In genomic region chr9:13330396-13331004, GRCh38 we compare ENCODE assay signal across 18 cellular contexts. TPM values are rescaled to one million over a fixed set of nuclear protein-coding genes. Genes with fewer than 3 reads are reported as not detected.
DNase-seq lines count a peak whose midpoint lies in the region; ATAC-seq and TF ChIP-seq lines count a peak whose summit lies in the region.
"Had no signal": no experiment of that assay in that cellular context is flagged by ENCODE, and none has a peak within 500 bp of the region (broad histone marks: within the 10 kb centered on the region; RNA-seq: fewer than 3 reads in every experiment).

No MANE protein-coding gene starts in this region.

- H2BK120ac ChIP-seq in H9 (ENCODE audit: low read depth, low read length, poor library complexity, severe bottlenecking) (no peak overlapping the region), neuronal stem cell (ENCODE audit: low read depth, low read length) (no peak overlapping the region)

- H2BK5ac ChIP-seq in H9 (ENCODE audit: insufficient read length, low read length) = no peak overlapping the region
- no peak overlapping the region for H2BK5ac ChIP-seq in neuronal stem cell (ENCODE audit: low read length)

- no peak overlapping the region for H3K4me3 ChIP-seq in heart right ventricle
- no peak overlapping the region for H3K4me3 ChIP-seq in neuronal stem cell (ENCODE audit: low read length in 2 of 2)
- no peak overlapping the region for H3K4me3 ChIP-seq in CD8-positive, alpha-beta T cell (ENCODE audit: low read depth, low read length)
- H3K4me3 ChIP-seq in hepatocyte = no peak overlapping the region
- H3K4me3 ChIP-seq: upper lobe of left lung had no signal

- H3K18ac ChIP-seq in H9 (ENCODE audit: insufficient read length, low read depth, low read length) (no peak overlapping the region), neuronal stem cell (ENCODE audit: low read length) (peak overlapping the region; percentile 7)

- H3K27me3 ChIP-seq in H9 (ENCODE audit: insufficient read depth, low read length) = no peaks in the 10 kb centered on the region
- no peaks in the 10 kb centered on the region for H3K27me3 ChIP-seq in heart right ventricle
- H3K27me3 ChIP-seq in neuronal stem cell (ENCODE audit: control insufficient read depth in 3 of 3, insufficient read depth in 3 of 3, low read depth in 1 of 3, low read length in 3 of 3) = no peaks in the 10 kb centered on the region
- H3K27me3 ChIP-seq in CD8-positive, alpha-beta T cell (ENCODE audit: insufficient read depth, low read length) = no peaks in the 10 kb centered on the region
- no peaks in the 10 kb centered on the region for H3K27me3 ChIP-seq in hepatocyte
- H3K27me3 ChIP-seq: upper lobe of left lung had no signal

- H3T11ph ChIP-seq in H9 (ENCODE audit: low read length) = no peak overlapping the region

- DNase-seq in H9 (no peak), astrocyte of the hippocampus (ENCODE audit: low read depth, low spot score) (peak; percentile 39), heart right ventricle (peak; percentile 41 to 58), neuronal stem cell (ENCODE audit: low spot score) (no peak), hepatocyte (ENCODE audit: low spot score) (no peak), osteocyte (ENCODE audit: extremely low spot score, unreplicated experiment) (no peak)
- DNase-seq in activated CD4-positive, CD25-positive, alpha-beta regulatory T cell (lab: John Stamatoyannopoulos, UW) = no peak
- DNase-seq in CD8-positive, alpha-beta T cell = no peak
- DNase-seq: activated CD4-positive, alpha-beta memory T cell treated with anti-CD3 and anti-CD28 coated beads, Interleukin-2, amount 10 ng/mL, durations not matched to agents 7 days and 5 days; activated naive CD8-positive, alpha-beta T cell treated with anti-CD3 and anti-CD28 coated beads, Interleukin-2, amount 50 U/mL, for 24 hours; activated T-cell treated with anti-CD3 and anti-CD28 coated beads, Interleukin-2, amount 50 U/mL, for 72 hours; GOT3; hippocampal formation; MV-4-11; NCI-H2171 treated with DMSO at 0.1 percent for 48 hours; SHP77 treated with DMSO at 0.1 percent for 48 hours; upper lobe of left lung had no signal

- H3K23me2 ChIP-seq in H9 (ENCODE audit: insufficient read length, low read depth, low read length, poor library complexity, severe bottlenecking) = no peaks in the 10 kb centered on the region

- peak overlapping the region; percentile 48 for H2AFZ ChIP-seq in H9 (ENCODE audit: low read length)
- H2AFZ ChIP-seq in neuronal stem cell (ENCODE audit: low read length) = no peak overlapping the region
- H2AFZ ChIP-seq in hepatocyte = no peak overlapping the region

- H3K36me3 Mint-ChIP-seq in H9 (ENCODE audit: insufficient read depth in 1 of 3, low read depth in 3 of 3) = no peaks in the 10 kb centered on the region
- no peaks in the 10 kb centered on the region for H3K36me3 Mint-ChIP-seq in CD8-positive, alpha-beta T cell
- H3K36me3 Mint-ChIP-seq in osteocyte (ENCODE audit: unreplicated experiment) = no peaks in the 10 kb centered on the region
- H3K36me3 Mint-ChIP-seq: stimulated activated effector memory CD8-positive, alpha-beta T cell treated with anti-CD3 and anti-CD28 coated beads, Interleukin-12 subunit alpha, Interleukin-12 subunit beta, amount 100 ng/mL, for 72 hours had no signal

- H4K20me1 ChIP-seq in H9 (ENCODE audit: control insufficient read depth, insufficient read depth, insufficient read length) (no peaks in the 10 kb centered on the region), hepatocyte (ENCODE audit: insufficient read depth, poor library complexity, severe bottlenecking) (no peaks in the 10 kb centered on the region)

- H3K56ac ChIP-seq in H9 (ENCODE audit: insufficient read length, low read depth, low read length) = no peak overlapping the region

- no peaks in the 10 kb centered on the region for H3K9me2 ChIP-seq in hepatocyte (replicated peaks; ENCODE audit: insufficient read depth)

- H3K9me3 Mint-ChIP-seq in H9 (no peaks in the 10 kb centered on the region), osteocyte (ENCODE audit: unreplicated experiment) (no peaks in the 10 kb centered on the region)
- H3K9me3 Mint-ChIP-seq in CD8-positive, alpha-beta T cell = peaks cover 2% of the 10 kb centered on the region
- H3K9me3 Mint-ChIP-seq: activated CD4-positive, alpha-beta memory T cell treated with anti-CD3 and anti-CD28 coated beads, Interleukin-2, amount 10 ng/mL, durations not matched to agents 7 days and 5 days; activated naive CD8-positive, alpha-beta T cell treated with anti-CD3 and anti-CD28 coated beads, Interleukin-2, amount 50 U/mL, for 24 hours had no signal

- H4K8ac ChIP-seq in H9 (replicated peaks; ENCODE audit: insufficient read length, low read depth, low read length) = no peak overlapping the region
- no peak overlapping the region for H4K8ac ChIP-seq in neuronal stem cell (ENCODE audit: low read depth, low read length)

- H4K91ac ChIP-seq in H9 (ENCODE audit: insufficient read length, low read depth, low read length) (no peak overlapping the region), neuronal stem cell (ENCODE audit: low read depth, low read length, poor library complexity) (no peak overlapping the region)

- no peak overlapping the region for H3K23ac ChIP-seq in H9 (ENCODE audit: insufficient read length, low read depth, low read length)
- no peak overlapping the region for H3K23ac ChIP-seq in neuronal stem cell (ENCODE audit: low read depth, low read length, poor library complexity)

- H2BK12ac ChIP-seq in H9 (ENCODE audit: insufficient read length, low read depth, low read length) (no peak overlapping the region), neuronal stem cell (ENCODE audit: low read length) (no peak overlapping the region)

- intact Hi-C loops in heart right ventricle (cut with DNase I) = loop anchor here in 1 of 10 donors (10.0 kb wide), 1 partner anchor 46 kb away; no protein-coding TSS in a partner anchor
- intact Hi-C loops in CD8-positive, alpha-beta T cell (cut with DNase I, micrococcal nuclease) = no loop called here

- H3K14ac ChIP-seq in H9 (ENCODE audit: insufficient read depth, low read length) (no peak overlapping the region), neuronal stem cell (ENCODE audit: low read length) (no peak overlapping the region)

- H2BK15ac ChIP-seq in H9 (ENCODE audit: low read depth, low read length) = no peak overlapping the region
- H2BK15ac ChIP-seq in neuronal stem cell (ENCODE audit: low read length) = no peak overlapping the region

- H3K4ac ChIP-seq in H9 (ENCODE audit: low read depth, low read length) (no peak overlapping the region), neuronal stem cell (ENCODE audit: low read length) (no peak overlapping the region)

- CTCF ChIA-PET in CD8-positive, alpha-beta T cell (lab: Charles Lee) = no interaction called here

- POLR2A ChIA-PET in CD8-positive, alpha-beta T cell (lab: Charles Lee) = no interaction called here

- H4K5ac ChIP-seq in H9 (ENCODE audit: insufficient read length, low read depth, low read length) = no peak overlapping the region

- no peaks in the 10 kb centered on the region for H3K4me1 ChIP-seq in H9 (ENCODE audit: insufficient read depth, low read length)
- peaks cover 0 to 33% (median 13%) of the 10 kb centered on the region in 9 donors for H3K4me1 ChIP-seq in heart right ventricle
- peaks cover 0 to 2% of the 10 kb centered on the region in 2 donors for H3K4me1 ChIP-seq in neuronal stem cell (ENCODE audit: control insufficient read depth in 2 of 2, insufficient read depth in 1 of 2, low read depth in 1 of 2, low read length in 2 of 2)
- H3K4me1 ChIP-seq in CD8-positive, alpha-beta T cell (ENCODE audit: insufficient read depth, low read length) = no peaks in the 10 kb centered on the region
- H3K4me1 ChIP-seq in hepatocyte (ENCODE audit: insufficient read depth) = no peaks in the 10 kb centered on the region
- H3K4me1 ChIP-seq: upper lobe of left lung had no signal

- H3K4me1 Mint-ChIP-seq in H9 = 0 out of 4 replicates have a peak, but pooled peaks cover 0 to 2% of the 10 kb centered on the region in 2 experiments
- no peaks in the 10 kb centered on the region for H3K4me1 Mint-ChIP-seq in CD8-positive, alpha-beta T cell (ENCODE audit: low read depth)
- H3K4me1 Mint-ChIP-seq in osteocyte (ENCODE audit: unreplicated experiment) = no peaks in the 10 kb centered on the region
- H3K4me1 Mint-ChIP-seq: activated CD4-positive, alpha-beta memory T cell treated with anti-CD3 and anti-CD28 coated beads, Interleukin-2, amount 10 ng/mL, durations not matched to agents 7 days and 5 days; activated naive CD8-positive, alpha-beta T cell treated with anti-CD3 and anti-CD28 coated beads, Interleukin-2, amount 50 U/mL, for 24 hours; stimulated activated effector memory CD8-positive, alpha-beta T cell treated with anti-CD3 and anti-CD28 coated beads, Interleukin-12 subunit alpha, Interleukin-12 subunit beta, amount 100 ng/mL, for 72 hours had no signal

- H3K36me3 ChIP-seq in heart right ventricle = no peaks in the 10 kb centered on the region
- no peaks in the 10 kb centered on the region for H3K36me3 ChIP-seq in neuronal stem cell (replicated peaks in 1 of 2; ENCODE audit: control insufficient read depth in 2 of 2, insufficient read depth in 2 of 2, low read length in 2 of 2)
- H3K36me3 ChIP-seq in CD8-positive, alpha-beta T cell (ENCODE audit: insufficient read depth, low read length) = no peaks in the 10 kb centered on the region
- no peaks in the 10 kb centered on the region for H3K36me3 ChIP-seq in hepatocyte (replicated peaks; ENCODE audit: insufficient read depth, low read depth)
- H3K36me3 ChIP-seq: upper lobe of left lung had no signal

- H2BK20ac ChIP-seq in H9 (ENCODE audit: low read depth, low read length, poor library complexity, severe bottlenecking) = no peak overlapping the region

- TF ChIP-seq CTCF in H9 (conservative IDR thresholded peaks at IDR 0.05) = no peak
- TF ChIP-seq CTCF in heart right ventricle (IDR thresholded peaks at IDR 0.05) = no peak
- TF ChIP-seq CTCF in CD8-positive, alpha-beta T cell (IDR thresholded peaks at IDR 0.05) = no peak
- TF ChIP-seq CTCF in hepatocyte (IDR thresholded peaks at IDR 0.05; ENCODE audit: poor library complexity) = no peak
- TF ChIP-seq CTCF in osteocyte (IDR thresholded peaks at IDR 0.05) = no peak

- H3K79me2 ChIP-seq in H9 (ENCODE audit: insufficient read depth, low read length) (no peaks in the 10 kb centered on the region), hepatocyte (no peaks in the 10 kb centered on the region)

- WGBS in H9 (ENCODE audit: extremely low coverage, insufficient read length, low lambda C conversion rate) = no CpG with 5 or more reads among the region's 1 CpG
- WGBS in heart right ventricle, 2 donors = 9 to 14% methylated on average over 1 of the region's 1 CpG
- no CpG with 5 or more reads among the region's 1 CpG for WGBS in neuronal stem cell (ENCODE audit: extremely low coverage in 2 of 2, insufficient read length in 2 of 2, insufficient replicate concordance in 1 of 2), 2 donors
- WGBS in hepatocyte (ENCODE audit: low lambda C conversion rate, missing lambda C conversion rate) = 92% methylated on average over 1 of the region's 1 CpG

- H2AK5ac ChIP-seq in H9 (ENCODE audit: insufficient read length, low read length) (no peak overlapping the region), neuronal stem cell (ENCODE audit: low read depth, low read length) (no peak overlapping the region)

- ATAC-seq in heart right ventricle = peak; percentile 85 to 99 (median 96)
- no peak for ATAC-seq in CD8-positive, alpha-beta T cell
- ATAC-seq: activated naive CD8-positive, alpha-beta T cell treated with anti-CD3 and anti-CD28 coated beads, Interleukin-2, amount 50 U/mL, for 24 hours; activated T-cell treated with anti-CD3 and anti-CD28 coated beads, Interleukin-2, amount 50 U/mL, for 72 hours; stimulated activated effector memory CD8-positive, alpha-beta T cell treated with anti-CD3 and anti-CD28 coated beads, Interleukin-12 subunit alpha, Interleukin-12 subunit beta, amount 100 ng/mL, for 72 hours had no signal

- H3K27ac Mint-ChIP-seq in H9 = peak overlapping the region in 1 of 3 experiments; percentile 27; a peak in 1 of 7 replicates
- H3K27ac Mint-ChIP-seq in CD8-positive, alpha-beta T cell = no peak overlapping the region
- no peak overlapping the region for H3K27ac Mint-ChIP-seq in osteocyte (ENCODE audit: unreplicated experiment)
- H3K27ac Mint-ChIP-seq: activated CD4-positive, alpha-beta memory T cell treated with anti-CD3 and anti-CD28 coated beads, Interleukin-2, amount 10 ng/mL, durations not matched to agents 7 days and 5 days; activated naive CD8-positive, alpha-beta T cell treated with anti-CD3 and anti-CD28 coated beads, Interleukin-2, amount 50 U/mL, for 24 hours; activated T-cell treated with anti-CD3 and anti-CD28 coated beads, Interleukin-2, amount 50 U/mL, for 72 hours; stimulated activated effector memory CD8-positive, alpha-beta T cell treated with anti-CD3 and anti-CD28 coated beads, Interleukin-12 subunit alpha, Interleukin-12 subunit beta, amount 100 ng/mL, for 72 hours had no signal

- no peak overlapping the region for H3K9ac ChIP-seq in H9 (ENCODE audit: extremely low read depth, insufficient read length, low read length)
- no peak overlapping the region for H3K9ac ChIP-seq in neuronal stem cell (ENCODE audit: low read depth, low read length, poor library complexity)

- H3K4me3 Mint-ChIP-seq in H9 = no peak overlapping the region
- H3K4me3 Mint-ChIP-seq in CD8-positive, alpha-beta T cell = no peak overlapping the region
- no peak overlapping the region for H3K4me3 Mint-ChIP-seq in osteocyte (ENCODE audit: unreplicated experiment)
- H3K4me3 Mint-ChIP-seq: activated CD4-positive, alpha-beta memory T cell treated with anti-CD3 and anti-CD28 coated beads, Interleukin-2, amount 10 ng/mL, durations not matched to agents 7 days and 5 days; activated naive CD8-positive, alpha-beta T cell treated with anti-CD3 and anti-CD28 coated beads, Interleukin-2, amount 50 U/mL, for 24 hours; activated T-cell treated with anti-CD3 and anti-CD28 coated beads, Interleukin-2, amount 50 U/mL, for 72 hours; stimulated activated effector memory CD8-positive, alpha-beta T cell treated with anti-CD3 and anti-CD28 coated beads, Interleukin-12 subunit alpha, Interleukin-12 subunit beta, amount 100 ng/mL, for 72 hours had no signal

- H3K27me3 Mint-ChIP-seq in H9 (ENCODE audit: low read depth) = no peaks in the 10 kb centered on the region
- H3K27me3 Mint-ChIP-seq in CD8-positive, alpha-beta T cell (ENCODE audit: low read depth) = no peaks in the 10 kb centered on the region
- no peaks in the 10 kb centered on the region for H3K27me3 Mint-ChIP-seq in osteocyte (ENCODE audit: unreplicated experiment)
- H3K27me3 Mint-ChIP-seq: activated CD4-positive, alpha-beta memory T cell treated with anti-CD3 and anti-CD28 coated beads, Interleukin-2, amount 10 ng/mL, durations not matched to agents 7 days and 5 days; activated naive CD8-positive, alpha-beta T cell treated with anti-CD3 and anti-CD28 coated beads, Interleukin-2, amount 50 U/mL, for 24 hours had no signal

- no peak overlapping the region for H3K4me2 ChIP-seq in H9 (ENCODE audit: insufficient read depth, insufficient read length, low read length)
- no peak overlapping the region for H3K4me2 ChIP-seq in neuronal stem cell (ENCODE audit: insufficient read depth, low read length, poor library complexity, severe bottlenecking)
- no peak overlapping the region for H3K4me2 ChIP-seq in hepatocyte

- H3K79me1 ChIP-seq in H9 (ENCODE audit: insufficient read depth, low read depth, low read length, poor library complexity, severe bottlenecking) (no peaks in the 10 kb centered on the region), neuronal stem cell (ENCODE audit: low read depth, low read length) (no peaks in the 10 kb centered on the region)

- no peaks in the 10 kb centered on the region for H3K9me3 ChIP-seq in H9 (ENCODE audit: control insufficient read depth, low read depth, low read length)
- H3K9me3 ChIP-seq in heart right ventricle = no peaks in the 10 kb centered on the region
- H3K9me3 ChIP-seq in neuronal stem cell (replicated peaks in 1 of 2; ENCODE audit: control insufficient read depth in 2 of 2, insufficient read depth in 1 of 2, low read depth in 1 of 2, low read length in 2 of 2) = no peaks in the 10 kb centered on the region
- no peaks in the 10 kb centered on the region for H3K9me3 ChIP-seq in CD8-positive, alpha-beta T cell (ENCODE audit: low read length)
- H3K9me3 ChIP-seq in hepatocyte (ENCODE audit: low read depth) = no peaks in the 10 kb centered on the region
- H3K9me3 ChIP-seq: upper lobe of left lung had no signal

- no peak overlapping the region for H3K27ac ChIP-seq in H9 (ENCODE audit: insufficient read length, low read depth, low read length)
- H3K27ac ChIP-seq in heart right ventricle = peak overlapping the region in 6 of 10 donors; percentile 11 to 60 (median 30)
- no peak overlapping the region for H3K27ac ChIP-seq in neuronal stem cell (replicated peaks; ENCODE audit: low read length)
- H3K27ac ChIP-seq in CD8-positive, alpha-beta T cell (ENCODE audit: low read depth, low read length) = no peak overlapping the region
- no peak overlapping the region for H3K27ac ChIP-seq in hepatocyte
- H3K27ac ChIP-seq: upper lobe of left lung had no signal

RNA-seq across cellular contexts. Expression of gene MPDZ, which starts 51.0 kb away (rescaled TPM):
- total RNA-seq in H9 (2021) (46.7 and 46.9 TPM in 2 replicates), heart right ventricle (100 to 1,000 TPM in 2 of 10 donors, 10 to 100 TPM in 8; 59.0 to 100 (median 84.1) TPM), hepatocyte (43.3 and 45.5 TPM in 2 replicates), osteocyte (51.9 and 56.1 TPM in 2 replicates)
- polyA plus RNA-seq in heart right ventricle (10 to 100 TPM; 28.0 to 32.6 TPM), hepatocyte (16.7 and 19.3 TPM in 2 replicates)
- polyA plus RNA-seq in neuronal stem cell (2013, experiment 1 of 2) = 33.7 TPM
- 36.0 TPM for polyA plus RNA-seq in neuronal stem cell (2013, experiment 2 of 2)
- total RNA-seq in CD8-positive, alpha-beta T cell = not detected
- total RNA-seq: activated CD4-positive, alpha-beta memory T cell treated with anti-CD3 and anti-CD28 coated beads, Interleukin-2, amount 10 ng/mL, durations not matched to agents 7 days and 5 days; activated T-cell treated with anti-CD3 and anti-CD28 coated beads, Interleukin-2, amount 50 U/mL, for 72 hours had no signal

Comparison
In these comparisons a context has a peak if more than half of its experiments do, and no peak if none do; other contexts are left out.
1. DNase-seq: peak in astrocyte of the hippocampus (single experiment) and heart right ventricle (2 of 2); none in H9 (single experiment), neuronal stem cell (single experiment), activated CD4-positive, CD25-positive, alpha-beta regulatory T cell (0 of 4), CD8-positive, alpha-beta T cell (0 of 7), hepatocyte (single experiment) and osteocyte (single experiment).
2. H3K27ac ChIP-seq: peak in heart right ventricle (6 of 10); none in H9 (single experiment), neuronal stem cell (single experiment), CD8-positive, alpha-beta T cell (single experiment) and hepatocyte (single experiment).
3. RNA of gene MPDZ, which starts 51.0 kb away (total RNA-seq): 59.0 to 100 TPM in heart right ventricle, 51.9 to 56.1 TPM in osteocyte, 46.7 to 46.9 TPM in H9 and 43.3 to 45.5 TPM in hepatocyte; not detected in CD8-positive, alpha-beta T cell; every median in the first group is over 10 times any median in the second.